ENCODE assay signal across 8 cellular contexts in genomic region chr15:25933456-25934158, GRCh38.
DNase-seq lines count a peak whose midpoint lies in the region; ATAC-seq, FAIRE-seq and TF ChIP-seq lines count a peak whose summit lies in the region.

No MANE protein-coding gene starts in this region.

- H2AFZ ChIP-seq in astrocyte (ENCODE audit: low read depth, low read length) = peak overlapping the region; percentile 99

- in situ Hi-C loops in gastrocnemius medialis (cut with MboI; ENCODE audit: low sequenced_read_pairs in 4 of 4) = loop anchor here (5.0 to 25.0 kb wide), 4 partner anchors 96 to 421 kb away; no protein-coding TSS in a partner anchor

- no peak overlapping the region for H3K4me3 ChIP-seq in GM12864 (ENCODE audit: low read depth, low read length)
- peak overlapping the region; percentile 46 for H3K4me3 ChIP-seq in HUES64 (ENCODE audit: low read length)
- peak overlapping the region; percentile 47 for H3K4me3 ChIP-seq in astrocyte (ENCODE audit: insufficient read depth, low read depth, low read length)
- peak overlapping the region in 3 of 4 donors; percentile 18 to 39 (median 26) for H3K4me3 ChIP-seq in gastrocnemius medialis

- H3K4me1 ChIP-seq in HUES64 (ENCODE audit: insufficient read depth, low read length) (peaks cover 12% of the 10 kb centered on the region), astrocyte (ENCODE audit: insufficient read depth, low read length) (peaks cover 5% of the 10 kb centered on the region), gastrocnemius medialis (no peaks in the 10 kb centered on the region)

- H3K9me3 ChIP-seq in HUES64 (ENCODE audit: insufficient read depth, low read depth, low read length) (peaks cover 8% of the 10 kb centered on the region; the same call in 1 of the 2 replicates), astrocyte (ENCODE audit: insufficient read depth, low read depth, low read length) (no peaks in the 10 kb centered on the region), gastrocnemius medialis (no peaks in the 10 kb centered on the region)

- no peaks in the 10 kb centered on the region for H3K79me2 ChIP-seq in astrocyte (ENCODE audit: insufficient read depth, low read length)

- H3K27ac Mint-ChIP-seq in T-helper 1 cell treated with Interleukin-12 subunit alpha and Interleukin-12 subunit beta and Interleukin-4 antibody, amounts not matched to agents 30 μg/mL and 1 μg/mL, for 36 hours = no peak overlapping the region
- peak overlapping the region; percentile 56 for H3K27ac Mint-ChIP-seq in astrocyte (ENCODE audit: unreplicated experiment)

- H3K27me3 ChIP-seq in HUES64 (ENCODE audit: insufficient read depth, low read length) (peaks cover 6% of the 10 kb centered on the region), astrocyte (ENCODE audit: insufficient read depth, low read length) (no peaks in the 10 kb centered on the region), gastrocnemius medialis (no peaks in the 10 kb centered on the region)

- H3K4me1 Mint-ChIP-seq in T-helper 1 cell treated with Interleukin-12 subunit alpha and Interleukin-12 subunit beta and Interleukin-4 antibody, amounts not matched to agents 30 μg/mL and 1 μg/mL, for 36 hours (ENCODE audit: low read depth) = peaks cover 6% of the 10 kb centered on the region
- peaks cover 8% of the 10 kb centered on the region for H3K4me1 Mint-ChIP-seq in astrocyte (ENCODE audit: low read depth, unreplicated experiment)

- H3K9ac ChIP-seq in HUES64 (ENCODE audit: low read depth, low read length) = peak overlapping the region; percentile 66
- H3K9ac ChIP-seq in astrocyte (ENCODE audit: low read length) = peak overlapping the region; percentile 81

- H3K36me3 ChIP-seq in HUES64 (ENCODE audit: insufficient read depth, low read length) (no peaks in the 10 kb centered on the region), astrocyte (ENCODE audit: insufficient read depth, low read length) (no peaks in the 10 kb centered on the region), gastrocnemius medialis (no peaks in the 10 kb centered on the region)

- DNase-seq in GM12864 (ENCODE audit: low read depth) (peak; percentile 18), astrocyte (ENCODE audit: low read depth) (peak; percentile 71), iPS DF 19.7 (ENCODE audit: low read depth, low spot score) (peak; percentile 73), gastrocnemius medialis (peak; percentile 43 to 45), cerebellar nuclear complex (lab: John Stamatoyannopoulos, UW) (no peak)

- H3K27me3 Mint-ChIP-seq in T-helper 1 cell treated with Interleukin-12 subunit alpha and Interleukin-12 subunit beta and Interleukin-4 antibody, amounts not matched to agents 30 μg/mL and 1 μg/mL, for 36 hours (ENCODE audit: low read depth) = peaks cover 12% of the 10 kb centered on the region
- no peaks in the 10 kb centered on the region for H3K27me3 Mint-ChIP-seq in astrocyte (ENCODE audit: low read depth, unreplicated experiment)

- FAIRE-seq in astrocyte (lab: Jason Lieb, UNC) = peak; percentile 60

- H3K4me2 ChIP-seq in astrocyte (ENCODE audit: low read length) = peak overlapping the region; percentile 94

- H4K20me1 ChIP-seq in astrocyte (ENCODE audit: insufficient read depth, low read length) = no peaks in the 10 kb centered on the region

- WGBS in HUES64 = 16% methylated on average over 23 of the region's 23 CpGs

- no peak for TF ChIP-seq POLR2A in gastrocnemius medialis (IDR thresholded peaks at IDR 0.05)

- TF ChIP-seq CTCF in GM12864 (IDR thresholded peaks at IDR 0.05; ENCODE audit: low read depth, low read length, missing control alignments) (peak; percentile 87), astrocyte (IDR thresholded peaks at IDR 0.05; ENCODE audit: insufficient read depth, low read depth, low read length) (peak; percentile 81), gastrocnemius medialis (IDR thresholded peaks at IDR 0.05 in 4 of 5, conservative IDR thresholded peaks at IDR 0.05 in 1 of 5) (peak; percentile 26 to 67 (median 50))

- intact Hi-C loops in gastrocnemius medialis (cut with DNase I; ENCODE audit: low total_unique reads) = loop anchor here (2.0 to 10.0 kb wide), 3 partner anchors 189 to 425 kb away; no protein-coding TSS in a partner anchor

- ATAC-seq in gastrocnemius medialis = peak; percentile 63 to 76
- ATAC-seq in HG02571 (IDR thresholded peaks at IDR 0.05; ENCODE audit: unreplicated experiment) = no peak

- H3K4me3 Mint-ChIP-seq in T-helper 1 cell treated with Interleukin-12 subunit alpha and Interleukin-12 subunit beta and Interleukin-4 antibody, amounts not matched to agents 30 μg/mL and 1 μg/mL, for 36 hours = peak overlapping the region; percentile 80
- peak overlapping the region; percentile 2 for H3K4me3 Mint-ChIP-seq in astrocyte (ENCODE audit: unreplicated experiment)

- peaks cover 9% of the 10 kb centered on the region for H3K9me3 Mint-ChIP-seq in T-helper 1 cell treated with Interleukin-12 subunit alpha and Interleukin-12 subunit beta and Interleukin-4 antibody, amounts not matched to agents 30 μg/mL and 1 μg/mL, for 36 hours
- H3K9me3 Mint-ChIP-seq in astrocyte (ENCODE audit: unreplicated experiment) = peaks cover 3% of the 10 kb centered on the region

- H3K36me3 Mint-ChIP-seq in T-helper 1 cell treated with Interleukin-12 subunit alpha and Interleukin-12 subunit beta and Interleukin-4 antibody, amounts not matched to agents 30 μg/mL and 1 μg/mL, for 36 hours (ENCODE audit: low read depth) = no peaks in the 10 kb centered on the region
- H3K36me3 Mint-ChIP-seq in astrocyte (ENCODE audit: low read depth, unreplicated experiment) = no peaks in the 10 kb centered on the region

- H3K27ac ChIP-seq in HUES64 (ENCODE audit: low read depth, low read length) (no peak overlapping the region), astrocyte (ENCODE audit: low read depth, low read length) (no peak overlapping the region), gastrocnemius medialis (no peak overlapping the region)

Comparison
In these comparisons a context has a peak if more than half of its experiments do, and no peak if none do; other contexts are left out.
1. DNase-seq: peak in GM12864 (single experiment), astrocyte (single experiment), iPS DF 19.7 (single experiment) and gastrocnemius medialis (2 of 2); none in cerebellar nuclear complex (0 of 2).
2. Peak in every context shown above with its lines, with median percentiles within 50 percentile points of each other: CTCF ChIP-seq.